ENCODE assay signal across 7 cellular contexts in the genomic region with DNA sequence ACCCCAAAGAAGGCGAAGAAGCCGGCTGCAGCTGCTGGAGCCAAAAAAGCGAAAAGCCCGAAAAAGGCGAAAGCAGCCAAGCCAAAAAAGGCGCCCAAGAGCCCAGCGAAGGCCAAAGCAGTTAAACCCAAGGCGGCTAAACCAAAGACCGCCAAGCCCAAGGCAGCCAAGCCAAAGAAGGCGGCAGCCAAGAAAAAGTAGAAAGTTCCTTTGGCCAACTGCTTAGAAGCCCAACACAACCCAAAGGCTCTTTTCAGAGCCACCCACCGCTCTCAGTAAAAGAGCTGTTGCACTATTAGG.
A peak's percentile ranks its signal among the peaks of the same experiment; 100 is the strongest.
DNase-seq lines count a peak whose midpoint lies in the region; ATAC-seq and TF ChIP-seq lines count a peak whose summit lies in the region.

No MANE protein-coding gene starts in this region.

- POLR2A ChIA-PET in activated B cell treated with CpG ODN at 0.5 μM for 24 hours (lab: Charles Lee) = interaction anchor here (0.6 to 10.1 kb wide), 71 partner anchors 8 to 1984 kb away, joined by 3 to 1682 read pairs (median 10); partner anchors contain the start of genes HFE, HMGN4, TRIM38 and ZNF184

- no peaks in the 10 kb centered on the region for H3K27me3 Mint-ChIP-seq in activated B cell treated with CpG ODN at 0.5 μM for 24 hours

- DNase-seq in activated B cell treated with CpG ODN at 0.5 μM for 24 hours = no peak
- no peak for DNase-seq in Right ventricle myocardium superior
- no peak for DNase-seq in skeletal muscle cell (ENCODE audit: low read depth)
- DNase-seq in NK-92 (lab: John Stamatoyannopoulos, UW; ENCODE audit: unreplicated experiment) = no peak
- DNase-seq in GM10266 (ENCODE audit: extremely low spot score) = no peak

- H3K27ac Mint-ChIP-seq in activated B cell treated with CpG ODN at 0.5 μM for 24 hours = peak overlapping the region; percentile 99

- peak; percentile 2 for ATAC-seq in HG02642 (IDR thresholded peaks at IDR 0.05; ENCODE audit: poor library complexity, unreplicated experiment)
- no peak for ATAC-seq in activated B cell treated with CpG ODN at 0.5 μM for 24 hours (ENCODE audit: low read depth)
- ATAC-seq in Right ventricle myocardium superior (ENCODE audit: poor library complexity) = peak; percentile 37
- no peak for ATAC-seq in GM21737 (IDR thresholded peaks at IDR 0.05; ENCODE audit: unreplicated experiment)

- no peaks in the 10 kb centered on the region for H3K9me3 Mint-ChIP-seq in activated B cell treated with CpG ODN at 0.5 μM for 24 hours

- peak overlapping the region; percentile 75 for H3K4me3 ChIP-seq in skeletal muscle cell (ENCODE audit: low read depth, low read length)

- intact Hi-C loops in activated B cell treated with CpG ODN at 0.5 μM for 24 hours (cut with micrococcal nuclease) (loop anchor here (1.0 to 2.0 kb wide), 8 partner anchors 33 to 1716 kb away; a partner anchor contains a TSS), Right ventricle myocardium superior (cut with DNase I) (no loop called here)

- CTCF ChIA-PET in activated B cell treated with CpG ODN at 0.5 μM for 24 hours (lab: Charles Lee) = interaction anchor here (1.7 to 5.9 kb wide), 3 partner anchors 16 to 53 kb away, joined by 4 to 31 read pairs (median 11); a partner anchor contains a TSS

- H3K4me1 Mint-ChIP-seq in activated B cell treated with CpG ODN at 0.5 μM for 24 hours = peaks cover 50% of the 10 kb centered on the region

- H3K4me3 Mint-ChIP-seq in activated B cell treated with CpG ODN at 0.5 μM for 24 hours = peak overlapping the region; percentile 88

- H3K36me3 Mint-ChIP-seq in activated B cell treated with CpG ODN at 0.5 μM for 24 hours (ENCODE audit: low read depth) = peaks cover 37% of the 10 kb centered on the region

- no peak for TF ChIP-seq CTCF in activated B cell treated with CpG ODN at 0.5 μM for 24 hours (IDR thresholded peaks at IDR 0.05)
- TF ChIP-seq CTCF in GM10266 (IDR thresholded peaks at IDR 0.05; ENCODE audit: control insufficient read depth, insufficient read depth, low read depth, missing control alignments) = no peak

Comparison
In these comparisons a context has a peak if more than half of its experiments do, and no peak if none do; other contexts are left out.
1. ATAC-seq: peak in HG02642 (single experiment) and Right ventricle myocardium superior (single experiment); none in activated B cell treated with CpG ODN at 0.5 μM for 24 hours (single experiment) and GM21737 (single experiment).